Comparison of ENCODE assay signal across 8 cellular contexts in the genomic region with DNA sequence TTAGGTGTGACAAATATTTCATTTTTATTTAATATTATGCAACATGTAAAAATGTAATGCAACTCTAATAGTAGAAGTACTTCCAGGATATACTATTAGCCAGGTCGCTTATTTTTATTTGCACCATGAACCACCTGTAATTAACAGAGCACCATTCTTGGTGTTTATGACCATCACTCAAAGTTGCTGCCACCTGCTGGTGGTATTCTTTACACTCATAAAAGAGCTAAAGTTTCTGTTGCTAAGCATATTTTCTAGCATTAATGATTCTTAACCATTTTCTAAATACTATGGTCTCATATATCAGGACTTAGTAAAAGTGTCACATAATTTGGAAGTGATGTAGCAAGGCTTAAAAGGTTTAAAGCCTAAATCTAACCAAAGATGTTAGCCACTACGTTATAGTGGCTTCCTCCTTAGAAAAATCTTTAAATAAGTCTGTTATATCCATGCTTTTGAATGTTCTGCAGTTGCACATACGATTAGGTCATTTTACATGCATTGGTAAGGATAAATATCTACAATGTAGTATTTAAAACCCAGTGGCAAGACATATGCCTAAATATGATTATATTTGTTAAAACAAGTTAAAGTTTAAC.
DNase-seq lines count a peak whose midpoint lies in the region; ATAC-seq and TF ChIP-seq lines count a peak whose summit lies in the region.

No MANE protein-coding gene starts in this region.

- no peaks in the 10 kb centered on the region for H3K4me1 ChIP-seq in fibroblast of lung (ENCODE audit: control insufficient read depth, extremely low read depth, insufficient read depth, low read length)

- no peak overlapping the region for H3K4me2 ChIP-seq in fibroblast of lung (ENCODE audit: extremely low read depth, insufficient read depth, low read length)

- H3K27me3 Mint-ChIP-seq in activated T-helper 1 cell treated with anti-CD3 and anti-CD28 coated beads, Interleukin-12 subunit alpha, Interleukin-12 subunit beta, Interleukin-2, Interleukin-4 antibody, amounts not matched to agents 30 ng/mL and 10 ng/mL and 1 ng/mL, durations not matched to agents 14 hours and 24 hours and 36 hours (ENCODE audit: insufficient read depth): no peaks in the 10 kb centered on the region

- no peak overlapping the region for H3K27ac ChIP-seq in fibroblast of lung (ENCODE audit: insufficient read depth, low read length)

- TF ChIP-seq CTCF in AG09309 (IDR thresholded peaks at IDR 0.05; ENCODE audit: control insufficient read depth, insufficient read depth, low read depth, low read length, missing control alignments) (peak; percentile 57), GM10266 (IDR thresholded peaks at IDR 0.05; ENCODE audit: control insufficient read depth, insufficient read depth, low read depth, missing control alignments) (peak; percentile 61), fibroblast of lung (conservative IDR thresholded peaks at IDR 0.05 in 1 of 2, IDR thresholded peaks at IDR 0.05 in 1 of 2; ENCODE audit: low read depth in 1 of 2, low read length in 2 of 2) (peak; percentile 52 to 60)

- H3K9me3 ChIP-seq in fibroblast of lung (ENCODE audit: control insufficient read depth, insufficient read depth, low read depth, low read length): no peaks in the 10 kb centered on the region

- H3K4me1 Mint-ChIP-seq in activated T-helper 1 cell treated with anti-CD3 and anti-CD28 coated beads, Interleukin-12 subunit alpha, Interleukin-12 subunit beta, Interleukin-2, Interleukin-4 antibody, amounts not matched to agents 30 ng/mL and 10 ng/mL and 1 ng/mL, durations not matched to agents 14 hours and 24 hours and 36 hours (ENCODE audit: low read depth): no peaks in the 10 kb centered on the region

- no peak overlapping the region for H3K9ac ChIP-seq in fibroblast of lung (ENCODE audit: insufficient read depth, low read length)

- no peak for ATAC-seq in GM21515 (IDR thresholded peaks at IDR 0.05; ENCODE audit: unreplicated experiment)

- H3K36me3 Mint-ChIP-seq in activated T-helper 1 cell treated with anti-CD3 and anti-CD28 coated beads, Interleukin-12 subunit alpha, Interleukin-12 subunit beta, Interleukin-2, Interleukin-4 antibody, amounts not matched to agents 30 ng/mL and 10 ng/mL and 1 ng/mL, durations not matched to agents 14 hours and 24 hours and 36 hours (ENCODE audit: low read depth): no peaks in the 10 kb centered on the region

- no peaks in the 10 kb centered on the region for H3K27me3 ChIP-seq in fibroblast of lung (ENCODE audit: control insufficient read depth, insufficient read depth, low read length)

- H3K27ac Mint-ChIP-seq in activated T-helper 1 cell treated with anti-CD3 and anti-CD28 coated beads, Interleukin-12 subunit alpha, Interleukin-12 subunit beta, Interleukin-2, Interleukin-4 antibody, amounts not matched to agents 30 ng/mL and 10 ng/mL and 1 ng/mL, durations not matched to agents 14 hours and 24 hours and 36 hours: no peak overlapping the region

- no peak overlapping the region for H2AFZ ChIP-seq in fibroblast of lung (ENCODE audit: low read length)

- H3K79me2 ChIP-seq in fibroblast of lung (ENCODE audit: control insufficient read depth, insufficient read depth, low read length): no peaks in the 10 kb centered on the region

- H3K4me3 Mint-ChIP-seq in activated T-helper 1 cell treated with anti-CD3 and anti-CD28 coated beads, Interleukin-12 subunit alpha, Interleukin-12 subunit beta, Interleukin-2, Interleukin-4 antibody, amounts not matched to agents 30 ng/mL and 10 ng/mL and 1 ng/mL, durations not matched to agents 14 hours and 24 hours and 36 hours: no peak overlapping the region

- intact Hi-C loops in activated T-helper 1 cell treated with anti-CD3 and anti-CD28 coated beads, Interleukin-12 subunit alpha, Interleukin-12 subunit beta, Interleukin-2, Interleukin-4 antibody, amounts not matched to agents 30 ng/mL and 10 ng/mL and 1 ng/mL, durations not matched to agents 14 hours and 24 hours and 36 hours (cut with micrococcal nuclease): no loop called here

- no peaks in the 10 kb centered on the region for H3K36me3 ChIP-seq in fibroblast of lung (ENCODE audit: control insufficient read depth, insufficient read depth, low read length)

- H4K20me1 ChIP-seq in fibroblast of lung (ENCODE audit: control insufficient read depth, extremely low read depth, insufficient read depth, low read length): no peaks in the 10 kb centered on the region

- no peak overlapping the region for H3K4me3 ChIP-seq in AG09309 (ENCODE audit: control insufficient read depth, low read depth, low read length)
- no peak overlapping the region for H3K4me3 ChIP-seq in fibroblast of lung (replicated peaks in 1 of 4; ENCODE audit: control extremely low read depth in 1 of 4, insufficient read depth in 1 of 4, low read depth in 3 of 4, low read length in 4 of 4)

- H3K9me3 Mint-ChIP-seq in activated T-helper 1 cell treated with anti-CD3 and anti-CD28 coated beads, Interleukin-12 subunit alpha, Interleukin-12 subunit beta, Interleukin-2, Interleukin-4 antibody, amounts not matched to agents 30 ng/mL and 10 ng/mL and 1 ng/mL, durations not matched to agents 14 hours and 24 hours and 36 hours: no peaks in the 10 kb centered on the region

- DNase-seq in AG09309 (ENCODE audit: low read depth) (no peak), GM10266 (ENCODE audit: extremely low spot score) (peak; percentile 12), HK-2 (ENCODE audit: unreplicated experiment) (peak; percentile 3), RKO (ENCODE audit: low spot score) (peak; percentile 61), fibroblast of lung (ENCODE audit: low read depth in 2 of 2) (peak; percentile 26 to 62), renal cortical epithelial cell (ENCODE audit: low read depth) (peak; percentile 60)
- DNase-seq in activated T-helper 1 cell treated with anti-CD3 and anti-CD28 coated beads, Interleukin-12 subunit alpha, Interleukin-12 subunit beta, Interleukin-2, Interleukin-4 antibody, amounts not matched to agents 30 ng/mL and 10 ng/mL and 1 ng/mL, durations not matched to agents 14 hours and 24 hours and 36 hours (ENCODE audit: low spot score): no peak

Comparison
In these comparisons a context has a peak if more than half of its experiments do, and no peak if none do; other contexts are left out.
1. DNase-seq: peak in GM10266 (single experiment), HK-2 (single experiment), RKO (single experiment), fibroblast of lung (2 of 2) and renal cortical epithelial cell (single experiment); none in AG09309 (single experiment) and activated T-helper 1 cell treated with anti-CD3 and anti-CD28 coated beads, Interleukin-12 subunit alpha, Interleukin-12 subunit beta, Interleukin-2, Interleukin-4 antibody, amounts not matched to agents 30 ng/mL and 10 ng/mL and 1 ng/mL, durations not matched to agents 14 hours and 24 hours and 36 hours (single experiment).
2. Peak in every context shown above with its lines, with median percentiles within 50 percentile points of each other: CTCF ChIP-seq.